ENCODE assay signal across 1 cellular context in the genomic region with DNA sequence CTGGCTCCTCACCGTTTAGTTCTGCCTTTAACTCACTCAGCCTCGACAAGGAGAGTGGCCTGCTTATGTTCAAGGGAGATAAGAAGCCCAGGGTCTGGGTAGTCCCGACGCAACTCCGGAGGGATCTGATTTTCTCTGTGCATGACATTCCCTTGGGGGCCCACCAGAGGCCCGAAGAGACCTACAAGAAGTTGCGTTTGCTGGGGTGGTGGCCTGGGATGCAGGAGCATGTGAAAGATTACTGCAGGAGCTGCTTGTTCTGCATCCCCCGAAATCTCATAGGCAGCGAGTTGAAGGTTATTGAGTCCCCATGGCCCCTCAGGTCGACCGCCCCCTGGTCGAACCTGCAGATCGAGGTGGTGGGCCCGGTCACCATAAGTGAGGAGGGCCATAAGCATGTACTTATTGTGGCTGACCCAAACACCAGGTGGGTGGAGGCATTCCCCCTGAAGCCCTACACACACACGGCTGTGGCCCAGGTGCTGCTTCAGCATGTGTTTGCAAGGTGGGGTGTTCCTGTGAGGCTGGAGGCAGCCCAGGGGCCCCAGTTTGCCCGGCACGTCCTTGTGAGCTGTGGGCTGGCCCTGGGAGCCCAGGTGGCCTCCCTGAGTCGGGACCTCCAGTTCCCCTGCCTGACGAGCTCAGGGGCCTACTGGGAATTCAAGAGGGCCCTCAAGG.
TF ChIP-seq lines count a peak whose summit lies in the region.

No MANE protein-coding gene starts in this region.

TF ChIP-seq in H1, 55 proteins besides CTCF, POLR2A, EP300 and RAD21:
- no peak for TF ChIP-seq ZNF274 (IDR thresholded peaks at IDR 0.05; ENCODE audit: borderline replicate concordance, extremely low read depth, low read length)
- no peak for TF ChIP-seq CEBPB (IDR thresholded peaks at IDR 0.05; ENCODE audit: low read depth, low read length)
- TF ChIP-seq, protein P1, sequence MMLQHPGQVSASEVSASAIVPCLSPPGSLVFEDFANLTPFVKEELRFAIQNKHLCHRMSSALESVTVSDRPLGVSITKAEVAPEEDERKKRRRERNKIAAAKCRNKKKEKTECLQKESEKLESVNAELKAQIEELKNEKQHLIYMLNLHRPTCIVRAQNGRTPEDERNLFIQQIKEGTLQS (IDR thresholded peaks at IDR 0.05; ENCODE audit: insufficient read depth, low read depth, low read length) = no peak
- TF ChIP-seq NANOG (IDR thresholded peaks at IDR 0.05; ENCODE audit: insufficient read depth, low read depth, low read length, poor library complexity, severe bottlenecking) = no peak
